Comparison of ENCODE assay signal across 17 cellular contexts in genomic region chr2:222795671-222796357, GRCh38.
A peak's percentile ranks its signal among the peaks of the same experiment; 100 is the strongest.
DNase-seq lines count a peak whose midpoint lies in the region; ATAC-seq and TF ChIP-seq lines count a peak whose summit lies in the region.
"Had no signal": no experiment of that assay in that cellular context is flagged by ENCODE, and none has a peak within 500 bp of the region (broad histone marks: within the 10 kb centered on the region; RNA-seq: fewer than 3 reads in every experiment).

No MANE protein-coding gene starts in this region.

- H3K27ac ChIP-seq in hepatocyte (peak overlapping the region; percentile 79), parathyroid adenoma (peak overlapping the region; percentile 29)

- TF ChIP-seq CTCF in Caco-2 (IDR thresholded peaks at IDR 0.05; ENCODE audit: insufficient read depth in 1 of 2, low read depth in 1 of 2, low read length in 1 of 2, severe bottlenecking in 1 of 2, unreplicated experiment in 1 of 2) (no peak), hepatocyte (IDR thresholded peaks at IDR 0.05; ENCODE audit: poor library complexity) (no peak), parathyroid adenoma (IDR thresholded peaks at IDR 0.05) (no peak)

- no TSS peak for BruUV-seq in Caco-2 (replicated peaks; lab: Mats Ljungman, UMichigan)

- intact Hi-C loops in Caco-2 (cut with micrococcal nuclease; ENCODE audit: unreplicated experiment), result loop anchor here (1.0 to 5.0 kb wide), 10 partner anchors 11 to 107 kb away; no protein-coding TSS in a partner anchor

- CTCF ChIA-PET in Caco-2 (lab: Charles Lee), result interaction anchor here (1.0 to 2.1 kb wide), 7 partner anchors 9 to 143 kb away, joined by 3 to 19 read pairs (median 9); no protein-coding TSS in a partner anchor

- H3K4me3 ChIP-seq in Caco-2 (ENCODE audit: low read depth, low read length) (no peak overlapping the region), hepatocyte (no peak overlapping the region), parathyroid adenoma (ENCODE audit: low read depth, low read length) (no peak overlapping the region)

- H3K36me3 ChIP-seq in Caco-2 (ENCODE audit: control insufficient read depth, insufficient read depth, low read length) (no peaks in the 10 kb centered on the region), hepatocyte (replicated peaks; ENCODE audit: insufficient read depth, low read depth) (no peaks in the 10 kb centered on the region), parathyroid adenoma (ENCODE audit: control insufficient read depth, insufficient read depth, low read length) (no peaks in the 10 kb centered on the region)

- H3K27me3 ChIP-seq in Caco-2 (replicated peaks; ENCODE audit: control insufficient read depth, insufficient read depth, low read length), result no peaks in the 10 kb centered on the region
- no peaks in the 10 kb centered on the region for H3K27me3 ChIP-seq in hepatocyte
- H3K27me3 ChIP-seq in parathyroid adenoma (ENCODE audit: control insufficient read depth, insufficient read depth, low read length), result no peaks in the 10 kb centered on the region

- no peak overlapping the region for H2AFZ ChIP-seq in hepatocyte
- peak overlapping the region; percentile 57 for H2AFZ ChIP-seq in parathyroid adenoma

- no peaks in the 10 kb centered on the region for H3K27me3 Mint-ChIP-seq in Caco-2 (ENCODE audit: insufficient read depth, unreplicated experiment)
- H3K27me3 Mint-ChIP-seq in activated T-helper 17 cell treated with anti-CD3 and anti-CD28 coated beads, Interleukin-2, amount 50 U/mL, for 72 hours, result no peaks in the 10 kb centered on the region
- H3K27me3 Mint-ChIP-seq: activated naive CD8-positive, alpha-beta T cell treated with anti-CD3 and anti-CD28 coated beads for 36 hours; activated T-cell treated with anti-CD3 and anti-CD28 coated beads, Interleukin-2, amount 50 U/mL, for 24 hours had no signal

- H3K36me3 Mint-ChIP-seq in Caco-2 (ENCODE audit: insufficient read depth, unreplicated experiment), result no peaks in the 10 kb centered on the region
- no peaks in the 10 kb centered on the region for H3K36me3 Mint-ChIP-seq in activated T-helper 17 cell treated with anti-CD3 and anti-CD28 coated beads, Interleukin-2, amount 50 U/mL, for 72 hours (ENCODE audit: low read depth)
- H3K36me3 Mint-ChIP-seq: activated CD4-positive, alpha-beta memory T cell treated with anti-CD3 and anti-CD28 coated beads for 36 hours; activated naive CD8-positive, alpha-beta T cell treated with anti-CD3 and anti-CD28 coated beads for 36 hours had no signal

- H3K4me2 ChIP-seq in hepatocyte (peak overlapping the region; percentile 65), parathyroid adenoma (ENCODE audit: low read length) (no peak overlapping the region)

- peak overlapping the region; percentile 39 for H3K4me3 Mint-ChIP-seq in Caco-2 (ENCODE audit: unreplicated experiment)
- no peak overlapping the region for H3K4me3 Mint-ChIP-seq in activated T-helper 17 cell treated with anti-CD3 and anti-CD28 coated beads, Interleukin-2, amount 50 U/mL, for 72 hours
- H3K4me3 Mint-ChIP-seq: activated CD4-positive, alpha-beta memory T cell treated with anti-CD3 and anti-CD28 coated beads for 36 hours; activated naive CD8-positive, alpha-beta T cell treated with anti-CD3 and anti-CD28 coated beads for 36 hours; activated T-cell treated with anti-CD3 and anti-CD28 coated beads, Interleukin-2, amount 50 U/mL, for 24 hours had no signal

- POLR2A ChIA-PET in Caco-2 (lab: Charles Lee), result interaction anchor here (1.4 to 1.7 kb wide), 2 partner anchors 66 to 87 kb away, joined by 7 to 8 read pairs; no protein-coding TSS in a partner anchor

- H3K9me3 ChIP-seq in Caco-2 (no peaks in the 10 kb centered on the region), hepatocyte (ENCODE audit: low read depth) (no peaks in the 10 kb centered on the region), parathyroid adenoma (ENCODE audit: control insufficient read depth, low read length) (no peaks in the 10 kb centered on the region)

- peaks cover 48% of the 10 kb centered on the region for H3K4me1 Mint-ChIP-seq in Caco-2 (ENCODE audit: low read depth, unreplicated experiment)
- no peaks in the 10 kb centered on the region for H3K4me1 Mint-ChIP-seq in activated T-helper 17 cell treated with anti-CD3 and anti-CD28 coated beads, Interleukin-2, amount 50 U/mL, for 72 hours

- DNase-seq in Caco-2 (peak in 1 of 2 experiments; percentile 65), NCI-H774 (lab: John Stamatoyannopoulos, UW) (peak; percentile 12), hepatocyte (ENCODE audit: low spot score) (no peak), HuH-7 (ENCODE audit: low spot score) (no peak), hypothalamus (lab: John Stamatoyannopoulos, UW) (no peak), T-helper 9 cell (no peak)
- DNase-seq: activated CD4-positive, alpha-beta memory T cell treated with anti-CD3 and anti-CD28 coated beads for 36 hours; activated naive CD8-positive, alpha-beta T cell treated with anti-CD3 and anti-CD28 coated beads for 36 hours; activated T-cell treated with anti-CD3 and anti-CD28 coated beads, Interleukin-2, amount 50 U/mL, for 24 hours; effector memory CD4-positive, alpha-beta T cell; MM.1S; NCI-H2029 treated with DMSO at 0.1 percent for 48 hours; NCI-H526; stimulated activated CD4-positive, alpha-beta T cell treated with anti-CD3 and anti-CD28 coated beads, Interleukin-4, amount 100 ng/mL, for 24 hours; SW 1271 had no signal

- no peaks in the 10 kb centered on the region for H3K9me3 Mint-ChIP-seq in Caco-2 (ENCODE audit: unreplicated experiment)
- H3K9me3 Mint-ChIP-seq in activated T-helper 17 cell treated with anti-CD3 and anti-CD28 coated beads, Interleukin-2, amount 50 U/mL, for 72 hours, result no peaks in the 10 kb centered on the region
- H3K9me3 Mint-ChIP-seq: activated CD4-positive, alpha-beta memory T cell treated with anti-CD3 and anti-CD28 coated beads for 36 hours; activated naive CD8-positive, alpha-beta T cell treated with anti-CD3 and anti-CD28 coated beads for 36 hours; activated T-cell treated with anti-CD3 and anti-CD28 coated beads, Interleukin-2, amount 50 U/mL, for 24 hours had no signal

- H3K79me2 ChIP-seq in hepatocyte, result no peaks in the 10 kb centered on the region
- peaks cover 3% of the 10 kb centered on the region for H3K79me2 ChIP-seq in parathyroid adenoma

- H3K27ac Mint-ChIP-seq in Caco-2 (ENCODE audit: unreplicated experiment), result peak overlapping the region; percentile 68
- H3K27ac Mint-ChIP-seq in activated T-helper 17 cell treated with anti-CD3 and anti-CD28 coated beads, Interleukin-2, amount 50 U/mL, for 72 hours, result no peak overlapping the region
- H3K27ac Mint-ChIP-seq: activated CD4-positive, alpha-beta memory T cell treated with anti-CD3 and anti-CD28 coated beads for 36 hours; activated naive CD8-positive, alpha-beta T cell treated with anti-CD3 and anti-CD28 coated beads for 36 hours; activated T-cell treated with anti-CD3 and anti-CD28 coated beads, Interleukin-2, amount 50 U/mL, for 24 hours had no signal

- no peaks in the 10 kb centered on the region for H4K20me1 ChIP-seq in hepatocyte (ENCODE audit: insufficient read depth, poor library complexity, severe bottlenecking)

- H3K4me1 ChIP-seq in Caco-2 (peaks cover 64% of the 10 kb centered on the region), hepatocyte (ENCODE audit: insufficient read depth) (peaks cover 37% of the 10 kb centered on the region), parathyroid adenoma (peaks cover 27% of the 10 kb centered on the region)

- ATAC-seq in activated T-helper 17 cell treated with anti-CD3 and anti-CD28 coated beads, Interleukin-2, amount 50 U/mL, for 72 hours (replicated peaks), result no peak

- no peaks in the 10 kb centered on the region for H3K9me2 ChIP-seq in hepatocyte (replicated peaks; ENCODE audit: insufficient read depth)

- WGBS in hepatocyte (ENCODE audit: low lambda C conversion rate, missing lambda C conversion rate), result 68% methylated on average over 5 of the region's 5 CpGs

- no peak overlapping the region for H3K9ac ChIP-seq in parathyroid adenoma
